ENCODE assay signal across 22 cellular contexts in genomic region chr2:142975239-142975638, GRCh38.
DNase-seq lines count a peak whose midpoint lies in the region; ATAC-seq and TF ChIP-seq lines count a peak whose summit lies in the region.
"Had no signal": no experiment of that assay in that cellular context is flagged by ENCODE, and none has a peak within 500 bp of the region (broad histone marks: within the 10 kb centered on the region; RNA-seq: fewer than 3 reads in every experiment).

No MANE protein-coding gene starts in this region.

- DNase-seq in Caco-2 = no peak
- DNase-seq in RWPE2 (ENCODE audit: low spot score) = no peak
- DNase-seq in epithelial cell of esophagus (ENCODE audit: low read depth) = peak; percentile 4
- DNase-seq in trophoblast cell = no peak
- no peak for DNase-seq in GF-D8 (lab: John Stamatoyannopoulos, UW)
- DNase-seq in NCI-H345 (lab: John Stamatoyannopoulos, UW) = no peak
- DNase-seq in LoVo (ENCODE audit: low spot score) = no peak
- DNase-seq in anterior cingulate cortex (lab: John Stamatoyannopoulos, UW) = no peak
- DNase-seq: activated CD4-positive, alpha-beta T cell treated with anti-CD3 and anti-CD28 coated beads, Interleukin-2, amount 10 ng/mL, durations not matched to agents 24 days and 14 days; CD4-positive, alpha-beta T cell; DMS153; effector memory CD4-positive, alpha-beta T cell; left cardiac atrium; naive thymus-derived CD4-positive, alpha-beta T cell; NCI-H1092 treated with DMSO at 0.1 percent for 48 hours; NCI-H2081; NCI-H510A treated with DMSO at 0.1 percent for 48 hours; T-helper 17 cell had no signal

- peak overlapping the region; percentile 46 for H3K14ac ChIP-seq in trophoblast cell (ENCODE audit: low read length)

- H3K36me3 ChIP-seq in Caco-2 (ENCODE audit: control insufficient read depth, insufficient read depth, low read length) = no peaks in the 10 kb centered on the region
- H3K36me3 ChIP-seq in RWPE2 (ENCODE audit: low read depth) = no peaks in the 10 kb centered on the region
- no peaks in the 10 kb centered on the region for H3K36me3 ChIP-seq in trophoblast cell (ENCODE audit: control insufficient read depth in 1 of 2, insufficient read depth in 2 of 2, low read length in 2 of 2)
- H3K36me3 ChIP-seq: ascending aorta, right atrium auricular region had no signal

- no peak overlapping the region for H3K4me2 ChIP-seq in trophoblast cell (ENCODE audit: low read length)

- no peak overlapping the region for H3K4me3 Mint-ChIP-seq in Caco-2 (ENCODE audit: unreplicated experiment)
- H3K4me3 Mint-ChIP-seq: activated CD4-positive, alpha-beta T cell treated with anti-CD3 and anti-CD28 coated beads, Interleukin-2, amount 10 ng/mL, durations not matched to agents 24 days and 14 days; activated T-helper 17 cell treated with anti-CD3 and anti-CD28 coated beads, Interleukin-2, amount 50 U/mL, for 72 hours; CD4-positive, alpha-beta T cell; naive thymus-derived CD4-positive, alpha-beta T cell; T-helper 17 cell had no signal

- ATAC-seq in RWPE2 (ENCODE audit: low read depth) = no peak
- ATAC-seq: activated naive CD4-positive, alpha-beta T cell treated with anti-CD3 and anti-CD28 coated beads, Interleukin-2, amount 50 U/mL, for 72 hours; activated T-helper 17 cell treated with anti-CD3 and anti-CD28 coated beads, Interleukin-2, amount 50 U/mL, for 72 hours; left cardiac atrium; naive thymus-derived CD4-positive, alpha-beta T cell; T-helper 17 cell had no signal

- peaks cover 13% of the 10 kb centered on the region for H3K79me1 ChIP-seq in trophoblast cell (ENCODE audit: low read length)

- H3K27me3 Mint-ChIP-seq in Caco-2 (ENCODE audit: insufficient read depth, unreplicated experiment) = no peaks in the 10 kb centered on the region
- H3K27me3 Mint-ChIP-seq: activated CD4-positive, alpha-beta T cell treated with anti-CD3 and anti-CD28 coated beads, Interleukin-2, amount 10 ng/mL, durations not matched to agents 24 days and 14 days; activated T-helper 17 cell treated with anti-CD3 and anti-CD28 coated beads, Interleukin-2, amount 50 U/mL, for 72 hours; CD4-positive, alpha-beta T cell had no signal

- BruUV-seq in Caco-2 (replicated peaks; lab: Mats Ljungman, UMichigan) = no TSS peak

- H3K18ac ChIP-seq in trophoblast cell (ENCODE audit: low read length) = no peak overlapping the region

- H3K27ac ChIP-seq in RWPE2 (ENCODE audit: poor library complexity, severe bottlenecking) = peak overlapping the region; percentile 85
- peak overlapping the region; percentile 21 for H3K27ac ChIP-seq in trophoblast cell (ENCODE audit: low read depth, low read length)
- H3K27ac ChIP-seq: ascending aorta, right atrium auricular region had no signal

- H3K4me3 ChIP-seq in Caco-2 (ENCODE audit: low read depth, low read length) = no peak overlapping the region
- H3K4me3 ChIP-seq in RWPE2 (ENCODE audit: severe bottlenecking) = no peak overlapping the region
- no peak overlapping the region for H3K4me3 ChIP-seq in epithelial cell of esophagus (ENCODE audit: low read length)
- no peak overlapping the region for H3K4me3 ChIP-seq in trophoblast cell (ENCODE audit: low read depth, low read length)
- H3K4me3 ChIP-seq: ascending aorta, right atrium auricular region had no signal

- H3K9me3 Mint-ChIP-seq in Caco-2 (ENCODE audit: unreplicated experiment) = no peaks in the 10 kb centered on the region
- H3K9me3 Mint-ChIP-seq: activated CD4-positive, alpha-beta T cell treated with anti-CD3 and anti-CD28 coated beads, Interleukin-2, amount 10 ng/mL, durations not matched to agents 24 days and 14 days; activated naive CD4-positive, alpha-beta T cell treated with anti-CD3 and anti-CD28 coated beads, Interleukin-2, amount 50 U/mL, for 72 hours; activated T-helper 17 cell treated with anti-CD3 and anti-CD28 coated beads, Interleukin-2, amount 50 U/mL, for 72 hours; CD4-positive, alpha-beta T cell; naive thymus-derived CD4-positive, alpha-beta T cell had no signal

- peak overlapping the region; percentile 36 for H4K8ac ChIP-seq in trophoblast cell (ENCODE audit: low read depth, low read length)

- H4K12ac ChIP-seq in trophoblast cell (ENCODE audit: low read depth, low read length) = no peak overlapping the region

- no peak overlapping the region for H3K9ac ChIP-seq in trophoblast cell (ENCODE audit: low read length)

- H2BK5ac ChIP-seq in trophoblast cell (ENCODE audit: low read depth, low read length, poor library complexity) = peak overlapping the region; percentile 27

- H2AFZ ChIP-seq in trophoblast cell (ENCODE audit: insufficient read depth, low read length, poor library complexity) = no peak overlapping the region

- H2AK5ac ChIP-seq in trophoblast cell (ENCODE audit: low read length) = peak overlapping the region; percentile 73

- H3K4me1 ChIP-seq in Caco-2 (peaks cover 39% of the 10 kb centered on the region), RWPE2 (ENCODE audit: insufficient read depth, poor library complexity, severe bottlenecking) (peaks cover 25% of the 10 kb centered on the region), trophoblast cell (ENCODE audit: control insufficient read depth in 1 of 2, insufficient read depth in 2 of 2, low read length in 2 of 2) (peaks cover 4 to 12% of the 10 kb centered on the region in 2 experiments)
- H3K4me1 ChIP-seq: ascending aorta, right atrium auricular region had no signal

- CTCF ChIA-PET in Caco-2 (lab: Charles Lee) = no interaction called here

- H2BK120ac ChIP-seq in trophoblast cell (ENCODE audit: insufficient read depth, low read length, poor library complexity) = peak overlapping the region; percentile 61

- no peaks in the 10 kb centered on the region for H3K79me2 ChIP-seq in trophoblast cell (ENCODE audit: control insufficient read depth, insufficient read depth, low read length, poor library complexity)

- H3K27ac Mint-ChIP-seq in Caco-2 (ENCODE audit: unreplicated experiment) = peak overlapping the region; percentile 77
- H3K27ac Mint-ChIP-seq: activated CD4-positive, alpha-beta T cell treated with anti-CD3 and anti-CD28 coated beads, Interleukin-2, amount 10 ng/mL, durations not matched to agents 24 days and 14 days; activated naive CD4-positive, alpha-beta T cell treated with anti-CD3 and anti-CD28 coated beads, Interleukin-2, amount 50 U/mL, for 72 hours; activated T-helper 17 cell treated with anti-CD3 and anti-CD28 coated beads, Interleukin-2, amount 50 U/mL, for 72 hours; CD4-positive, alpha-beta T cell; naive thymus-derived CD4-positive, alpha-beta T cell; T-helper 17 cell had no signal

- H3K9me3 ChIP-seq in Caco-2 (no peaks in the 10 kb centered on the region), RWPE2 (ENCODE audit: severe bottlenecking) (no peaks in the 10 kb centered on the region), trophoblast cell (ENCODE audit: insufficient read depth, low read depth, low read length) (no peaks in the 10 kb centered on the region)
- H3K9me3 ChIP-seq: ascending aorta, right atrium auricular region had no signal

- no CpG with 5 or more reads among the region's 1 CpG for WGBS in trophoblast cell (ENCODE audit: extremely low coverage, insufficient coverage, insufficient read length)

- no peak for TF ChIP-seq CTCF in Caco-2 (IDR thresholded peaks at IDR 0.05; ENCODE audit: insufficient read depth in 1 of 2, low read depth in 1 of 2, low read length in 1 of 2, severe bottlenecking in 1 of 2, unreplicated experiment in 1 of 2)
- TF ChIP-seq CTCF in RWPE2 (IDR thresholded peaks at IDR 0.05; ENCODE audit: poor library complexity, severe bottlenecking) = no peak
- TF ChIP-seq CTCF in epithelial cell of esophagus (IDR thresholded peaks at IDR 0.05; ENCODE audit: insufficient read depth, low read depth, low read length, missing control alignments) = no peak

- peak overlapping the region; percentile 89 for H2BK12ac ChIP-seq in trophoblast cell (ENCODE audit: low read length)

- POLR2A ChIA-PET in Caco-2 (lab: Charles Lee) = no interaction called here

- H3K4ac ChIP-seq in trophoblast cell (ENCODE audit: low read depth, low read length) = no peak overlapping the region

- peak overlapping the region; percentile 77 for H4K91ac ChIP-seq in trophoblast cell (ENCODE audit: low read depth, low read length)

- intact Hi-C loops in Caco-2 (cut with micrococcal nuclease; ENCODE audit: unreplicated experiment) = loop anchor here (2.0 kb wide), 1 partner anchor 20 kb away; no protein-coding TSS in a partner anchor

- H3K27me3 ChIP-seq in Caco-2 (replicated peaks; ENCODE audit: control insufficient read depth, insufficient read depth, low read length) (no peaks in the 10 kb centered on the region), RWPE2 (ENCODE audit: insufficient read depth, poor library complexity, severe bottlenecking) (no peaks in the 10 kb centered on the region), trophoblast cell (ENCODE audit: insufficient read depth, low read length) (no peaks in the 10 kb centered on the region)
- H3K27me3 ChIP-seq: ascending aorta, right atrium auricular region had no signal

- no peaks in the 10 kb centered on the region for H3K36me3 Mint-ChIP-seq in Caco-2 (ENCODE audit: insufficient read depth, unreplicated experiment)
- H3K36me3 Mint-ChIP-seq: activated naive CD4-positive, alpha-beta T cell treated with anti-CD3 and anti-CD28 coated beads, Interleukin-2, amount 50 U/mL, for 72 hours; naive thymus-derived CD4-positive, alpha-beta T cell had no signal

- no peak overlapping the region for H3K23ac ChIP-seq in trophoblast cell (ENCODE audit: low read length)

- peaks cover 16% of the 10 kb centered on the region for H3K4me1 Mint-ChIP-seq in Caco-2 (ENCODE audit: low read depth, unreplicated experiment)
- H3K4me1 Mint-ChIP-seq: activated CD4-positive, alpha-beta T cell treated with anti-CD3 and anti-CD28 coated beads, Interleukin-2, amount 10 ng/mL, durations not matched to agents 24 days and 14 days; activated T-helper 17 cell treated with anti-CD3 and anti-CD28 coated beads, Interleukin-2, amount 50 U/mL, for 72 hours; naive thymus-derived CD4-positive, alpha-beta T cell had no signal
